15 cellular contexts compared by ENCODE assay signal in the genomic region with DNA sequence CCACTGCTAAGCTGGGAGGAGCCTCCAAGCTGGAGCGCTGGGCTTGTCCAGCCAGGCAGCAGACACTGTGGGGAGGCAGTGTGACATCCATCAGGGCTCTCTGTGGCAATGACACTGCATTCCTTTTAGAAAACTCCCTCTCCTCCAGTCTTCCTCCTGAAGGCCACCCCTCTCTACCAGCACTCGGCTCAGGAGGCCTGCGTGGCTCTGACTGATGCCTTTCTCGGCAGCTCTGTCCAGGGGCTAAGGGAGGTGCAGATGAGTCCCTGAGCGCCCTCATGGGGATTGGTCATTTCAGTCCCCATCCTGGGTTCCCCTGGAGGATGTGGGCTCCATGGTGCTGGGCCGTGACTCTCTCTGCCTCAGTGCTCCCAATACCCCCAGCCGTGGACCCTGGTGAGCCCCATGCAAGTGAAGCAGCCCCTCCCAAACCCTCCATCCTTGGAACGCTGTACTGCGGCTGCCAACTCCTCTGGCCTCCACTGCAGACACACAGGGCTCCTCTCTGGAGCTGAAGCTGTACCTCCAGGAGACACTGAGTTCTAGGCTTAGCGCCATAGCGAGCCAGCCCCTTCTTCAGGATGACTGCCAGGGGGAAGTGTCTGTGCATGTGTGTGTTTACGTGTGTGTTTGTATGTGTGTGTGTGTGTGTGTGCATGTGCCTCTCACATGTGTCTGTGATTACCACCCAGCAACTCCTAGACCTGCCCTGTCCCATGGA.
DNase-seq lines count a peak whose midpoint lies in the region; ATAC-seq, FAIRE-seq and TF ChIP-seq lines count a peak whose summit lies in the region.
"Had no signal": no experiment of that assay in that cellular context is flagged by ENCODE, and none has a peak within 500 bp of the region (broad histone marks: within the 10 kb centered on the region; RNA-seq: fewer than 3 reads in every experiment).

No MANE protein-coding gene starts in this region.

- peak overlapping the region; percentile 82 for H3K4me3 Mint-ChIP-seq in CD8-positive, alpha-beta T cell
- H3K4me3 Mint-ChIP-seq in astrocyte (ENCODE audit: unreplicated experiment): peak overlapping the region; percentile 45
- peak overlapping the region; percentile 67 for H3K4me3 Mint-ChIP-seq in neural crest cell
- H3K4me3 Mint-ChIP-seq: HFFc6 had no signal

- no peak for ATAC-seq in CD8-positive, alpha-beta T cell
- no peak for ATAC-seq in GM19395 (IDR thresholded peaks at IDR 0.05; ENCODE audit: unreplicated experiment)

- H3K4me1 ChIP-seq in BLaER1 (peaks cover 46% of the 10 kb centered on the region), astrocyte (ENCODE audit: insufficient read depth, low read length) (no peaks in the 10 kb centered on the region), MM.1S (ENCODE audit: low read length) (no peaks in the 10 kb centered on the region)
- H3K4me1 ChIP-seq in CD8-positive, alpha-beta T cell (ENCODE audit: insufficient read depth, low read length): peaks cover 15% of the 10 kb centered on the region
- H3K4me1 ChIP-seq: parathyroid adenoma, SJSA1 had no signal

- H2AFZ ChIP-seq in astrocyte (ENCODE audit: low read depth, low read length) (no peak overlapping the region), MM.1S (ENCODE audit: low read length) (no peak overlapping the region)

- H3K9me3 ChIP-seq in BLaER1 (peaks cover under 1% of the 10 kb centered on the region; the same call in 1 of the 2 replicates), astrocyte (ENCODE audit: insufficient read depth, low read depth, low read length) (no peaks in the 10 kb centered on the region), MM.1S (replicated peaks; ENCODE audit: insufficient read depth, low read length) (no peaks in the 10 kb centered on the region)
- no peaks in the 10 kb centered on the region for H3K9me3 ChIP-seq in CD8-positive, alpha-beta T cell (ENCODE audit: low read length)
- H3K9me3 ChIP-seq: left ventricle myocardium inferior had no signal

- no peak for FAIRE-seq in astrocyte (lab: Jason Lieb, UNC)
- FAIRE-seq: GM12891 had no signal

- POLR2A ChIA-PET in CD8-positive, alpha-beta T cell (lab: Charles Lee): interaction anchor here (1.1 kb wide), 1 partner anchor 236 kb away, joined by 3 read pairs; no protein-coding TSS in a partner anchor

- no peak overlapping the region for H3K4me3 ChIP-seq in BLaER1
- no peak overlapping the region for H3K4me3 ChIP-seq in CD8-positive, alpha-beta T cell (ENCODE audit: low read depth, low read length)
- no peak overlapping the region for H3K4me3 ChIP-seq in astrocyte (ENCODE audit: insufficient read depth, low read depth, low read length)
- no peak overlapping the region for H3K4me3 ChIP-seq in MM.1S (ENCODE audit: low read length)
- H3K4me3 ChIP-seq: SJSA1 had no signal

- H3K9ac ChIP-seq in BLaER1 (no peak overlapping the region), astrocyte (ENCODE audit: low read length) (no peak overlapping the region), MM.1S (ENCODE audit: low read length) (no peak overlapping the region)
- H3K9ac ChIP-seq: parathyroid adenoma had no signal

- no peaks in the 10 kb centered on the region for H3F3A ChIP-seq in MM.1S (ENCODE audit: insufficient read depth, low read length)

- H3K36me3 ChIP-seq in BLaER1: no peaks in the 10 kb centered on the region
- no peaks in the 10 kb centered on the region for H3K36me3 ChIP-seq in CD8-positive, alpha-beta T cell (ENCODE audit: insufficient read depth, low read length)
- no peaks in the 10 kb centered on the region for H3K36me3 ChIP-seq in astrocyte (ENCODE audit: insufficient read depth, low read length)
- no peaks in the 10 kb centered on the region for H3K36me3 ChIP-seq in MM.1S (replicated peaks; ENCODE audit: insufficient read depth, low read length)
- H3K36me3 ChIP-seq: left ventricle myocardium inferior, SJSA1 had no signal

- no peaks in the 10 kb centered on the region for H3K9me3 Mint-ChIP-seq in CD8-positive, alpha-beta T cell
- H3K9me3 Mint-ChIP-seq in astrocyte (ENCODE audit: unreplicated experiment): peaks cover 4% of the 10 kb centered on the region
- no peaks in the 10 kb centered on the region for H3K9me3 Mint-ChIP-seq in neural crest cell

- H3K79me2 ChIP-seq in astrocyte (ENCODE audit: insufficient read depth, low read length): no peaks in the 10 kb centered on the region
- no peaks in the 10 kb centered on the region for H3K79me2 ChIP-seq in MM.1S (ENCODE audit: low read length)
- H3K79me2 ChIP-seq: parathyroid adenoma had no signal

- H3K36me3 Mint-ChIP-seq in CD8-positive, alpha-beta T cell: no peaks in the 10 kb centered on the region
- H3K36me3 Mint-ChIP-seq in astrocyte (ENCODE audit: low read depth, unreplicated experiment) (no peaks in the 10 kb centered on the region), neural crest cell (ENCODE audit: low read depth) (no peaks in the 10 kb centered on the region)

- H3K4me2 ChIP-seq in BLaER1: peak overlapping the region; percentile 73; the same call in 1 of the 2 replicates
- no peak overlapping the region for H3K4me2 ChIP-seq in astrocyte (ENCODE audit: low read length)
- H3K4me2 ChIP-seq in MM.1S (ENCODE audit: low read depth, low read length): no peak overlapping the region

- TF ChIP-seq CTCF in CD8-positive, alpha-beta T cell (IDR thresholded peaks at IDR 0.05): no peak
- TF ChIP-seq CTCF in astrocyte (IDR thresholded peaks at IDR 0.05; ENCODE audit: insufficient read depth, low read depth, low read length) (no peak), neural crest cell (conservative IDR thresholded peaks at IDR 0.05) (no peak), MM.1S (IDR thresholded peaks at IDR 0.05; ENCODE audit: low read length) (no peak)

- intact Hi-C loops in CD8-positive, alpha-beta T cell (cut with DNase I, micrococcal nuclease): loop anchor here in 1 of 2 experiments (5.0 kb wide), 2 partner anchors 126 to 346 kb away; partner anchors contain the start of gene FAM120B

- peaks cover 23% of the 10 kb centered on the region for H3K27me3 ChIP-seq in BLaER1
- H3K27me3 ChIP-seq in CD8-positive, alpha-beta T cell (ENCODE audit: insufficient read depth, low read length): no peaks in the 10 kb centered on the region
- H3K27me3 ChIP-seq in astrocyte (ENCODE audit: insufficient read depth, low read length): no peaks in the 10 kb centered on the region
- H3K27me3 ChIP-seq in MM.1S (replicated peaks; ENCODE audit: insufficient read depth, low read length): no peaks in the 10 kb centered on the region
- H3K27me3 ChIP-seq: SJSA1 had no signal

- H3K9me2 ChIP-seq in MM.1S (replicated peaks; ENCODE audit: insufficient read depth, low read length): no peaks in the 10 kb centered on the region

- no peaks in the 10 kb centered on the region for H4K20me1 ChIP-seq in BLaER1
- no peaks in the 10 kb centered on the region for H4K20me1 ChIP-seq in astrocyte (ENCODE audit: insufficient read depth, low read length)
- no peaks in the 10 kb centered on the region for H4K20me1 ChIP-seq in MM.1S (ENCODE audit: insufficient read depth, low read length)

- peak in 2 of 7 experiments; percentile 17 to 42 for DNase-seq in CD8-positive, alpha-beta T cell
- DNase-seq in astrocyte (ENCODE audit: low read depth) (no peak), neural crest cell (ENCODE audit: low read depth, low spot score) (no peak), T-helper 1 cell (no peak), MM.1S (no peak)
- DNase-seq: effector CD4-positive, alpha-beta T cell; HFFc6; IMR-90; NCI-H774 had no signal

- H3K27me3 Mint-ChIP-seq in CD8-positive, alpha-beta T cell (ENCODE audit: low read depth): peaks cover 3% of the 10 kb centered on the region
- peaks cover 53% of the 10 kb centered on the region for H3K27me3 Mint-ChIP-seq in astrocyte (ENCODE audit: low read depth, unreplicated experiment)
- H3K27me3 Mint-ChIP-seq in neural crest cell (ENCODE audit: low read depth): peaks cover 31% of the 10 kb centered on the region

- peaks cover 26% of the 10 kb centered on the region for H3K4me1 Mint-ChIP-seq in CD8-positive, alpha-beta T cell (ENCODE audit: low read depth)
- H3K4me1 Mint-ChIP-seq in astrocyte (ENCODE audit: low read depth, unreplicated experiment): no peaks in the 10 kb centered on the region
- H3K4me1 Mint-ChIP-seq in neural crest cell: no peaks in the 10 kb centered on the region

- peak overlapping the region; percentile 92 for H3K27ac Mint-ChIP-seq in CD8-positive, alpha-beta T cell
- H3K27ac Mint-ChIP-seq in astrocyte (ENCODE audit: unreplicated experiment): no peak overlapping the region
- H3K27ac Mint-ChIP-seq in neural crest cell (ENCODE audit: unreplicated experiment): no peak overlapping the region
- H3K27ac Mint-ChIP-seq: HFFc6 had no signal

- CTCF ChIA-PET in CD8-positive, alpha-beta T cell (lab: Charles Lee): interaction anchor here (1.0 to 2.2 kb wide), 2 partner anchors 12 to 304 kb away, joined by 3 to 9 read pairs; no protein-coding TSS in a partner anchor

- no peak overlapping the region for H3K27ac ChIP-seq in BLaER1
- H3K27ac ChIP-seq in CD8-positive, alpha-beta T cell (ENCODE audit: low read depth, low read length): no peak overlapping the region
- H3K27ac ChIP-seq in astrocyte (ENCODE audit: low read depth, low read length): no peak overlapping the region
- H3K27ac ChIP-seq in MM.1S (ENCODE audit: low read length): no peak overlapping the region
- H3K27ac ChIP-seq: parathyroid adenoma, SJSA1 had no signal
